Comparison of ENCODE assay signal across 15 cellular contexts in the genomic region with DNA sequence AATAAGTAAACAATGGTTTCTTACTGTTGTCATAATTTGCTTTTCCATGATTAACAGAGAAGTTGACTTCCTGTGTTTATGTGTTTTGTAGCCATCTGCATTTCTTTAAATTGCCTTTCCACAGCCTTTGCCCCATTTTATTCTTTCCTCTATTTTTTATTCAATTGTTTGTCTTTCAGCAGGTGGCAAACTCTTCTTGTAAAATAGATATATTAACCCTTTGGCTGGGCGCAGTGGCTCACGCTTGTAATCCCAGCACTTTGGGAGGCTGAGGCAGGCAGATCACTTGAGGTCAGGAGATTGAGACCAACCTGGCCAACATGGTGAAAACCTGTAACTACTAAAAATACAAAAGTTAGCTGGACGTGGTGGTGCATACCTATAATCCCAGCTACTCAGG. TPM values are rescaled to one million over a fixed set of nuclear protein-coding genes. Genes with fewer than 3 reads are reported as not detected.
DNase-seq lines count a peak whose midpoint lies in the region; ATAC-seq and TF ChIP-seq lines count a peak whose summit lies in the region.
"Had no signal": no experiment of that assay in that cellular context is flagged by ENCODE, and none has a peak within 500 bp of the region (broad histone marks: within the 10 kb centered on the region; RNA-seq: fewer than 3 reads in every experiment).

No MANE protein-coding gene starts in this region.

- DNase-seq in PC-3 (no peak), hepatocyte (ENCODE audit: low spot score) (no peak), Karpas-422 (no peak)
- no peak for DNase-seq in effector memory CD8-positive, alpha-beta T cell
- DNase-seq: AML-193; CD8-positive, alpha-beta memory T cell; DMS 273 treated with DMSO at 0.1 percent for 48 hours; DND-41; GDM1; KG1 had no signal

- no peak overlapping the region for H3K27ac Mint-ChIP-seq in effector memory CD8-positive, alpha-beta T cell
- H3K27ac Mint-ChIP-seq: IgD-negative memory B cell had no signal

- no peak for ATAC-seq in PC-3
- no peak for ATAC-seq in effector memory CD8-positive, alpha-beta T cell (replicated peaks)
- ATAC-seq in HG02970 (IDR thresholded peaks at IDR 0.05; ENCODE audit: low FRiP score, unreplicated experiment): no peak

- H3K36me3 Mint-ChIP-seq in effector memory CD8-positive, alpha-beta T cell (ENCODE audit: insufficient read depth): no peaks in the 10 kb centered on the region
- H3K36me3 Mint-ChIP-seq: CD8-positive, alpha-beta memory T cell; IgD-negative memory B cell had no signal

- H3K4me1 ChIP-seq in PC-3 (ENCODE audit: insufficient read depth, low read length) (peaks cover 33% of the 10 kb centered on the region), hepatocyte (ENCODE audit: insufficient read depth) (peaks cover 7% of the 10 kb centered on the region), mucosa of rectum (ENCODE audit: control insufficient read depth in 2 of 2, insufficient read depth in 2 of 2, low read length in 2 of 2) (peaks cover 18 to 39% of the 10 kb centered on the region in 2 donors), Karpas-422 (ENCODE audit: low read length) (peaks cover 14% of the 10 kb centered on the region)
- H3K4me1 ChIP-seq: BLaER1 had no signal

- no peaks in the 10 kb centered on the region for H3K4me1 Mint-ChIP-seq in effector memory CD8-positive, alpha-beta T cell (ENCODE audit: low read depth in 2 of 2)
- H3K4me1 Mint-ChIP-seq: CD8-positive, alpha-beta memory T cell had no signal

- TF ChIP-seq CTCF in PC-3 (conservative IDR thresholded peaks at IDR 0.05; ENCODE audit: low read depth, low read length) (no peak), hepatocyte (IDR thresholded peaks at IDR 0.05; ENCODE audit: poor library complexity) (no peak)

- H3K36me3 ChIP-seq in PC-3 (ENCODE audit: low read depth, low read length): no peaks in the 10 kb centered on the region
- H3K36me3 ChIP-seq in hepatocyte (replicated peaks; ENCODE audit: insufficient read depth, low read depth): no peaks in the 10 kb centered on the region
- H3K36me3 ChIP-seq in mucosa of rectum (ENCODE audit: control insufficient read depth in 2 of 2, insufficient read depth in 2 of 2, low read length in 2 of 2): no peaks in the 10 kb centered on the region
- no peaks in the 10 kb centered on the region for H3K36me3 ChIP-seq in Karpas-422 (ENCODE audit: insufficient read depth, low read length)
- H3K36me3 ChIP-seq: BLaER1, HAP-1 had no signal

- CTCF ChIA-PET in PC-3 (lab: Charles Lee): interaction anchor here (0.6 kb wide), 1 partner anchor 221 kb away, joined by 3 read pairs; no protein-coding TSS in a partner anchor

- no peak overlapping the region for H3K4me3 Mint-ChIP-seq in effector memory CD8-positive, alpha-beta T cell
- H3K4me3 Mint-ChIP-seq: CD8-positive, alpha-beta memory T cell; IgD-negative memory B cell had no signal

- H3K9me3 ChIP-seq in PC-3 (ENCODE audit: low read length) (no peaks in the 10 kb centered on the region), hepatocyte (ENCODE audit: low read depth) (no peaks in the 10 kb centered on the region), mucosa of rectum (ENCODE audit: control insufficient read depth in 2 of 2, low read length in 2 of 2) (no peaks in the 10 kb centered on the region), Karpas-422 (ENCODE audit: low read length) (no peaks in the 10 kb centered on the region)
- H3K9me3 ChIP-seq: BLaER1, HAP-1 had no signal

- no peaks in the 10 kb centered on the region for H3K27me3 Mint-ChIP-seq in effector memory CD8-positive, alpha-beta T cell

- no TSS peak for BruUV-seq in PC-3 (replicated peaks; lab: Mats Ljungman, UMichigan)

- H3K4me2 ChIP-seq in PC-3 (ENCODE audit: low read length) (peak overlapping the region; percentile 75; the same call in 1 of the 2 replicates), hepatocyte (peak overlapping the region; percentile 67), Karpas-422 (ENCODE audit: low read depth, low read length, poor library complexity, severe bottlenecking) (no peak overlapping the region)
- H3K4me2 ChIP-seq: BLaER1 had no signal

- intact Hi-C loops in PC-3 (cut with micrococcal nuclease): loop anchor here (1.0 to 10.0 kb wide), 3 partner anchors 51 to 639 kb away; a partner anchor contains a TSS

- H3K9me2 ChIP-seq in PC-3 (replicated peaks; ENCODE audit: low read length) (no peaks in the 10 kb centered on the region), hepatocyte (replicated peaks; ENCODE audit: insufficient read depth) (no peaks in the 10 kb centered on the region), Karpas-422 (replicated peaks; ENCODE audit: insufficient read depth, low read length) (no peaks in the 10 kb centered on the region)

- H3K27me3 ChIP-seq in PC-3 (ENCODE audit: low read length) (no peaks in the 10 kb centered on the region), hepatocyte (no peaks in the 10 kb centered on the region), mucosa of rectum (ENCODE audit: control insufficient read depth in 2 of 2, insufficient read depth in 2 of 2, low read length in 2 of 2) (no peaks in the 10 kb centered on the region), Karpas-422 (ENCODE audit: low read length) (no peaks in the 10 kb centered on the region)
- H3K27me3 ChIP-seq: BLaER1 had no signal

- no peaks in the 10 kb centered on the region for H3F3A ChIP-seq in PC-3 (ENCODE audit: low read length, unreplicated experiment)

- no peak overlapping the region for H3K9ac ChIP-seq in PC-3 (ENCODE audit: low read length)
- no peak overlapping the region for H3K9ac ChIP-seq in mucosa of rectum (ENCODE audit: low read depth in 1 of 2, low read length in 2 of 2)
- H3K9ac ChIP-seq in Karpas-422 (ENCODE audit: low read length): no peak overlapping the region
- H3K9ac ChIP-seq: BLaER1 had no signal

- POLR2A ChIA-PET in PC-3 (lab: Charles Lee; ENCODE audit: unreplicated experiment): interaction anchor here (0.5 kb wide), 1 partner anchor 42 kb away, joined by 5 read pairs; no protein-coding TSS in a partner anchor

- 92% methylated on average over 3 of the region's 3 CpGs for WGBS in hepatocyte (ENCODE audit: low lambda C conversion rate, missing lambda C conversion rate)

- H3K27ac ChIP-seq in PC-3 (ENCODE audit: low read length): no peak overlapping the region
- peak overlapping the region; percentile 85 for H3K27ac ChIP-seq in hepatocyte
- peak overlapping the region; percentile 68 to 69 for H3K27ac ChIP-seq in mucosa of rectum (ENCODE audit: low read depth in 2 of 2, low read length in 2 of 2)
- no peak overlapping the region for H3K27ac ChIP-seq in Karpas-422 (ENCODE audit: low read length)
- H3K27ac ChIP-seq: BLaER1 had no signal

- no peak overlapping the region for H2AFZ ChIP-seq in PC-3 (ENCODE audit: low read length)
- no peak overlapping the region for H2AFZ ChIP-seq in hepatocyte
- H2AFZ ChIP-seq in Karpas-422 (ENCODE audit: low read length): no peak overlapping the region

- no peak overlapping the region for H3K4me3 ChIP-seq in PC-3 (ENCODE audit: low read length)
- no peak overlapping the region for H3K4me3 ChIP-seq in hepatocyte
- H3K4me3 ChIP-seq in mucosa of rectum (ENCODE audit: low read length in 2 of 2): no peak overlapping the region
- no peak overlapping the region for H3K4me3 ChIP-seq in Karpas-422 (ENCODE audit: low read length)
- H3K4me3 ChIP-seq: BLaER1, HAP-1 had no signal

- H4K20me1 ChIP-seq in PC-3 (ENCODE audit: low read length) (no peaks in the 10 kb centered on the region), hepatocyte (ENCODE audit: insufficient read depth, poor library complexity, severe bottlenecking) (no peaks in the 10 kb centered on the region), Karpas-422 (ENCODE audit: insufficient read depth, low read depth, low read length) (no peaks in the 10 kb centered on the region)
- H4K20me1 ChIP-seq: BLaER1 had no signal

- H3K79me2 ChIP-seq in PC-3 (ENCODE audit: low read length): no peaks in the 10 kb centered on the region
- H3K79me2 ChIP-seq in hepatocyte: no peaks in the 10 kb centered on the region
- H3K79me2 ChIP-seq in Karpas-422 (ENCODE audit: low read length): no peaks in the 10 kb centered on the region

- no peaks in the 10 kb centered on the region for H3K9me3 Mint-ChIP-seq in effector memory CD8-positive, alpha-beta T cell
- H3K9me3 Mint-ChIP-seq: CD8-positive, alpha-beta memory T cell; IgD-negative memory B cell had no signal

RNA-seq across cellular contexts. Expression of a gene that starts 50.6 kb away (rescaled TPM):
- total RNA-seq in PC-3 (2014; rRNA removed) (27.7 and 57.7 TPM in 2 replicates), hepatocyte (143 and 154 TPM in 2 replicates)
- polyA plus RNA-seq in hepatocyte: 141 and 151 TPM in 2 replicates
- 38.2 and 102 TPM in 2 replicates for total RNA-seq in Karpas-422 (2014; rRNA removed; shearing (Covaris generic); ENCODE audit: low replicate concordance)

Comparison
In these comparisons a context has a peak if more than half of its experiments do, and no peak if none do; other contexts are left out.
1. H3K27ac ChIP-seq: peak in hepatocyte (single experiment) and mucosa of rectum (2 of 2); none in PC-3 (single experiment) and Karpas-422 (single experiment).